ENCODE assay signal across 15 cellular contexts in the genomic region with DNA sequence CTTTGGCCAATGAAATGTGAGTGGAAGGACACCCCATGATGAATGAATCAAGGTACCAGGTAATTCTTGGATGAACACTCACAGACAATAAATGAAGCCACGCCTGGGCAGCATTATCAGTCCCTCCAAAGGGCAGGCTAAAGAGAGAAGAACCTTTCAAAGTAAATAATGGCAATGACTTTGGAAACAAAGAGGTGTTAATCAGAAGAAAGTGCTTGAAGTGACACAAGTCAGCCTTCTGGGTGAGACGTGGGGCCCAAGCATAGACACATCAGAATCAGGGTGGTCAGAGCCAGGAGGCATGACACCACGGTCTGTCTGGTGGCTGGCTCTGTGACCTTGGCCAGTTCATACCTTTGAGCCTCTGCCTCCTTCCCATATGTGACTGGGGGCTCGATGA.
"Had no signal": no experiment of that assay in that cellular context is flagged by ENCODE, and none has a peak within 500 bp of the region (broad histone marks: within the 10 kb centered on the region; RNA-seq: fewer than 3 reads in every experiment).

No MANE protein-coding gene starts in this region.

- DNase-seq: effector memory CD4-positive, alpha-beta T cell; gastrocnemius medialis; glutamatergic neuron; left lung; naive B cell; psoas muscle; retina; stimulated activated CD4-positive, alpha-beta T cell treated with anti-CD3 and anti-CD28 coated beads, Interleukin-12 subunit alpha, Interleukin-12 subunit beta, amount 100 ng/mL, for 4 hours; stimulated activated naive CD8-positive, alpha-beta T cell treated with anti-CD3 and anti-CD28 coated beads, Interleukin-15, Interleukin-2, amounts not matched to agents 100 U/mL and 50 U/mL, for 24 hours; upper lobe of right lung had no signal

- ATAC-seq: esophagus mucosa; gastrocnemius medialis; left lung; right lobe of liver; stimulated activated naive CD8-positive, alpha-beta T cell treated with anti-CD3 and anti-CD28 coated beads, Interleukin-15, Interleukin-2, amounts not matched to agents 100 U/mL and 50 U/mL, for 24 hours; upper lobe of right lung had no signal

- H3K27me3 Mint-ChIP-seq: central memory CD8-positive, alpha-beta T cell; naive B cell had no signal

- H3K4me3 Mint-ChIP-seq: central memory CD8-positive, alpha-beta T cell; nephron had no signal

- FAIRE-seq: endometrium had no signal
